Comparison of ENCODE assay signal across 12 cellular contexts in the genomic region with DNA sequence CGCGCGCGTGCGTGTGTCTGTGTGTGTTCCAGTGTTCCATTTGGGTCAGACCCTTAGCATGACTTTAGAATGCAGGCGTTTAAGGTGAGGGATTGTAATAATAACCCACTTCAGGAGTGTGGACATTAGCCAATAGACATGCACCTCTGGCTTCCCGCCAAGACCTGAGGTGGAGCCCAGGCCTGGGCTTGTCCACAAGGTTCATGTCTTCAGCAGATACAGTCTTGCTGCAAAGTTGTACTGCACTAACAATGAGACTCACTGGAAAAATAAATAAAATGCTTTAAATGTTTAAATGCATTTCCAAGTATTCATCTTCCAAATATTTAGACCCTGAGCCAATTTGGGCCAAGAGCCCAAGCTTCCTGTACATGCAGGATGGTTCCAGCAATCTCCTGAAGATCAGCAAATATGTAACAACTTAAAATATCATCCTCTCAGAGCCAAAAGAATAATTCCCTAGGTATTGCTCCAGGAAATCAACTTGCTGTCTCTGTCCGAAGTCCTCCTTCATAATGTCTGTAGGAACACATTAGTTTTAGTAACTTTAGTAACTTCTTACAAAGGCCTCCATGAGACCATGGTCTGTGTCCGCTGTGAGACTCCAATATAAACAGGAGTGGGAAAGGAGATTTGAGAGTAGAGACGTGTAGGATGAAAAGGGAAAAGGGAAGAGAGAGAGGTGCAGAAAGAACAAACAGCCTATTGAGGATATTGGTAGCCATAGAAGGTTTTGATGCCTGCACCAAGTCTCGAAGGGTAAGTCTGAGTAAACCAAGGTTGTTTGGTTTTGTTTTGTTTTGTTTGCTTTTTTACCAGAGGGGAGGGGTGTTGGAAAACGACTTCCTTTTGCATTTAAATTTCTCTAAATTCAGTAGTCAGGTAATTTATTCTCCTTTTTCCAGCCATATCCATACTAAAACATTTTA.
DNase-seq lines count a peak whose midpoint lies in the region; TF ChIP-seq lines count a peak whose summit lies in the region.
"Had no signal": no experiment of that assay in that cellular context is flagged by ENCODE, and none has a peak within 500 bp of the region (broad histone marks: within the 10 kb centered on the region; RNA-seq: fewer than 3 reads in every experiment).

No MANE protein-coding gene starts in this region.

- DNase-seq in DMS 273 (lab: John Stamatoyannopoulos, UW; ENCODE audit: unreplicated experiment) (peak; percentile 47), DMS 273 treated with DMSO at 0.1 percent for 48 hours (lab: John Stamatoyannopoulos, UW) (no peak), RWPE1 (ENCODE audit: low spot score) (peak; percentile 87), fibroblast of mammary gland (ENCODE audit: low read depth) (peak; percentile 36), stromal cell of bone marrow (ENCODE audit: low read depth) (peak; percentile 31), retina (no peak), OCI-M2 (lab: John Stamatoyannopoulos, UW; ENCODE audit: unreplicated experiment) (no peak), GM19238 (ENCODE audit: insufficient read length, low spot score) (no peak)
- DNase-seq: 8988T; activated CD4-positive, alpha-beta T cell treated with anti-CD3 and anti-CD28 coated beads, Interleukin-2, amount 50 U/mL, for 1 hour had no signal

- TF ChIP-seq CTCF in RWPE1 (conservative IDR thresholded peaks at IDR 0.05; ENCODE audit: low read depth) (no peak), fibroblast of mammary gland (conservative IDR thresholded peaks at IDR 0.05; ENCODE audit: control insufficient read depth, insufficient read depth, low read depth, low read length) (no peak)

- peak overlapping the region; percentile 70 for H3K27ac ChIP-seq in RWPE1

- POLR2A ChIA-PET in RWPE1 (lab: Yijun Ruan, JAX; ENCODE audit: low non-redundant PET): no interaction called here

- CTCF ChIA-PET in RWPE1 (lab: Yijun Ruan, JAX): no interaction called here

- H3K4me3 ChIP-seq in fibroblast of mammary gland (ENCODE audit: control insufficient read depth, low read depth, low read length): no peak overlapping the region
- H3K4me3 ChIP-seq: ascending aorta, GM12878 had no signal

Comparison
In these comparisons a context has a peak if more than half of its experiments do, and no peak if none do; other contexts are left out.
1. DNase-seq: peak in DMS 273 (single experiment), RWPE1 (single experiment), fibroblast of mammary gland (single experiment) and stromal cell of bone marrow (single experiment); none in DMS 273 treated with DMSO at 0.1 percent for 48 hours (single experiment), retina (single experiment), OCI-M2 (single experiment) and GM19238 (single experiment).